ENCODE assay signal across 33 cellular contexts in the genomic region with DNA sequence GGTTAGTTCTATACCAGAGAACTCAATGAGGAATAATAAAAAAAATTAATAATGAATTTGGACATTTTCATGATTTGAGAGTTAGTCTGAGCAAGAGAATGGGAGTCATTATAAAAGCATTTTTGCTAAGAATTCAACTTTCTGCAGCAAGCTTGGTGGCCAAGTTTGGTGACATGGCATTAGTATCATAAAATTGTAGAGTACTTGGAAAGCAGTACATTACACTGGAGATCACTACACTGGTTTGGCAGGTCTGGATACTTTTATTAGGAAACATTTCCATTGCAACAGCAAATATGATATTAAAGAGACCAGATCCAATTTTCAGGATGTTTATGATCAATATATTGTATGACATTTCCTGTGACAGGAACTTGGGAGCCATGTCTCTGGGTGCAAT.
"Had no signal": no experiment of that assay in that cellular context is flagged by ENCODE, and none has a peak within 500 bp of the region (broad histone marks: within the 10 kb centered on the region; RNA-seq: fewer than 3 reads in every experiment).

No MANE protein-coding gene starts in this region.

- DNase-seq: activated effector memory CD4-positive, alpha-beta T cell treated with anti-CD3 and anti-CD28 coated beads, Interleukin-2, amount 50 U/mL, for 16 hours; activated effector memory CD4-positive, alpha-beta T cell treated with Interleukin-2 at 50 U/mL for 16 hours; activated gamma-delta T cell; activated gamma-delta T cell treated with Interleukin-2 at 50 U/mL for 16 hours; activated naive CD4-positive, alpha-beta T cell; activated naive CD4-positive, alpha-beta T cell treated with anti-CD3 and anti-CD28 coated beads for 36 hours; activated naive CD4-positive, alpha-beta T cell treated with anti-CD3 and anti-CD28 coated beads, Interleukin-2, amount 10 ng/mL, durations not matched to agents 7 days and 5 days; activated naive CD4-positive, alpha-beta T cell treated with anti-CD3 and anti-CD28 coated beads, Interleukin-2, amount 50 U/mL, for 16 hours; activated naive CD4-positive, alpha-beta T cell treated with Interleukin-2 at 50 U/mL for 16 hours; activated naive CD8-positive, alpha-beta T cell treated with anti-CD3 and anti-CD28 coated beads for 36 hours; activated naive CD8-positive, alpha-beta T cell treated with anti-CD3 and anti-CD28 coated beads, Interleukin-2, amount 10 ng/mL, durations not matched to agents 7 days and 5 days; activated naive CD8-positive, alpha-beta T cell treated with anti-CD3 and anti-CD28 coated beads, Interleukin-2, amount 50 U/mL, for 24 hours; activated T-cell treated with anti-CD3 and anti-CD28 coated beads for 4 hours; activated T-cell treated with anti-CD3 and anti-CD28 coated beads, Interleukin-2, amount 50 U/mL, for 1 hour; activated T-cell treated with anti-CD3 and anti-CD28 coated beads, Interleukin-2, amount 50 U/mL, for 24 hours; activated T-cell treated with anti-CD3 and anti-CD28 coated beads, Interleukin-2, amount 50 U/mL, for 4 hours; activated T-cell treated with anti-CD3 and anti-CD28 coated beads, Interleukin-2, amount 50 U/mL, for 48 hours; activated T-cell treated with anti-CD3 and anti-CD28 coated beads, Interleukin-2, amount 50 U/mL, for 72 hours; adrenal gland; amniotic stem cell; amygdala; anterior cingulate cortex; aorta; body of pancreas; brain microvascular endothelial cell; caudate nucleus; central memory CD4-positive, alpha-beta T cell; cerebellar nuclear complex had no signal

- H3K4me3 ChIP-seq: adrenal gland, ascending aorta, body of pancreas, breast epithelium, cardiac muscle cell had no signal

- H3K4me1 ChIP-seq: adrenal gland, ascending aorta, body of pancreas, breast epithelium had no signal

- H3K27me3 ChIP-seq: adrenal gland, ascending aorta, body of pancreas, brain microvascular endothelial cell, breast epithelium, cardiac muscle cell had no signal

- H3K27ac ChIP-seq: adrenal gland, ascending aorta, body of pancreas, brain microvascular endothelial cell, breast epithelium, cardiac muscle cell had no signal

- H3K9me3 ChIP-seq: adrenal gland, ascending aorta, body of pancreas, breast epithelium had no signal

- H3K36me3 ChIP-seq: adrenal gland, ascending aorta, brain microvascular endothelial cell, breast epithelium, cardiac muscle cell had no signal

- ATAC-seq: activated naive CD4-positive, alpha-beta T cell treated with anti-CD3 and anti-CD28 coated beads, Interleukin-2, amount 50 U/mL, for 72 hours; activated naive CD8-positive, alpha-beta T cell treated with anti-CD3 and anti-CD28 coated beads, Interleukin-2, amount 50 U/mL, for 24 hours; activated T-cell treated with anti-CD3 and anti-CD28 coated beads, Interleukin-2, amount 50 U/mL, for 4 hours; activated T-cell treated with anti-CD3 and anti-CD28 coated beads, Interleukin-2, amount 50 U/mL, for 72 hours; activated T-helper 17 cell treated with anti-CD3 and anti-CD28 coated beads, Interleukin-2, amount 50 U/mL, for 72 hours; body of pancreas had no signal
